ENCODE assay signal across 7 cellular contexts in the genomic region with DNA sequence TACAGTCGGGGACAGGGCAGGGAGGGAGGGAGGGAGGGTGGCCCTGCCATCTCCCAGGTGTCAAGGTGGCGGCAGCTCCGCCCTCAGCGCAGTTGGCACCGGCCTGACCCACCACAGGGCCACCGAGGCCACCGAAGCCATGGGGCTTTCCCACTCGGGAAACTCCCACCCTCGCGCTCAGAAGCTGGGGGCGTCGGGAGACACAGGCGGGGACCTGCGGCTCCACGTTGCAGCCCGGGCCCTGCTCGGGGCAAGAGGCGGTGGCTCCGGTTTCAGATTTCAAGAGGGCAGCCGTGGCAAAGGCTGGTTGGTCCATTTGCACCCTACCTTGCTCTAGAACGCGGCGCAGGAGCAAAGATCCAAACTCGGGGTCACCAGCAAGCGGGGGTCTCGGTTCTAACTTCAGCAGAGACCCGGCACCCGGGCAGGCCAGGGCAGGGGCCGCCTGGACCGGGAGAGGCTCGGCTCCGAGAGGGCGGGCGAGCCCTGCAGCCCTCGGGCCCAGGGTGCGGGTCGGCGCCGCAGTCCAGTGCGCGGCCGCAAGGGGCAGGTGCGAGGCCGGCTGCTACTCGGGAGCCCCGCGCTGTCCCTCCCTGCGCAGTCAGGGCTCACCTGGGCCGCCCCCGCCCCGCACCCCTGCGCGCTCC. TPM values are rescaled to one million over a fixed set of nuclear protein-coding genes. Genes with fewer than 3 reads are reported as not detected.
DNase-seq lines count a peak whose midpoint lies in the region; ATAC-seq and TF ChIP-seq lines count a peak whose summit lies in the region.

No MANE protein-coding gene starts in this region.

- no peak for TF ChIP-seq EP300 in suprapubic skin (IDR thresholded peaks at IDR 0.05)

- H3K9me3 Mint-ChIP-seq in effector memory CD8-positive, alpha-beta T cell = no peaks in the 10 kb centered on the region

- WGBS in suprapubic skin = 7% methylated on average over 5 of the region's 53 CpGs

- peak; percentile 27 for TF ChIP-seq CTCF in GM13976 (IDR thresholded peaks at IDR 0.05; ENCODE audit: borderline replicate concordance, control extremely low read depth, extremely low read depth, insufficient read depth, missing control alignments)
- TF ChIP-seq CTCF in HFF-Myc (IDR thresholded peaks at IDR 0.05; ENCODE audit: low read depth, low read length, missing control alignments) = peak; percentile 23
- peak; percentile 49 to 77 for TF ChIP-seq CTCF in suprapubic skin (IDR thresholded peaks at IDR 0.05)

- no peaks in the 10 kb centered on the region for H3K27me3 Mint-ChIP-seq in effector memory CD8-positive, alpha-beta T cell

- no peak for TF ChIP-seq POLR2A in suprapubic skin (IDR thresholded peaks at IDR 0.05)

- H3K9me3 ChIP-seq in mucosa of stomach (ENCODE audit: control insufficient read depth, low read length) (no peaks in the 10 kb centered on the region), suprapubic skin (no peaks in the 10 kb centered on the region)

- H3K27ac Mint-ChIP-seq in effector memory CD8-positive, alpha-beta T cell = peak overlapping the region; percentile 91 to 98

- H3K4me1 ChIP-seq in mucosa of stomach (ENCODE audit: control insufficient read depth, insufficient read depth, low read length) = peaks cover 34% of the 10 kb centered on the region
- H3K4me1 ChIP-seq in suprapubic skin = peaks cover 33% of the 10 kb centered on the region

- H3K27me3 ChIP-seq in mucosa of stomach (ENCODE audit: control insufficient read depth, insufficient read depth, low read length) (no peaks in the 10 kb centered on the region), suprapubic skin (no peaks in the 10 kb centered on the region)

- DNase-seq in GM13976 (ENCODE audit: low spot score) = peak; percentile 73
- no peak for DNase-seq in HFF-Myc (ENCODE audit: extremely low read depth, low read depth)
- DNase-seq in NCI-H146 treated with DMSO at 0.1 percent for 48 hours (lab: John Stamatoyannopoulos, UW; ENCODE audit: unreplicated experiment) = peak; percentile 46
- peak; percentile 55 for DNase-seq in activated CD4-positive, alpha-beta T cell treated with anti-CD3 and anti-CD28 coated beads, Interleukin-2, amount 50 U/mL, for 1 hour
- peak; percentile 63 to 80 (median 79) for DNase-seq in effector memory CD8-positive, alpha-beta T cell
- no peak for DNase-seq in suprapubic skin (ENCODE audit: low spot score in 2 of 2)

- ATAC-seq in effector memory CD8-positive, alpha-beta T cell (replicated peaks) = peak; percentile 82

- H3K4me3 ChIP-seq in HFF-Myc (replicated peaks; ENCODE audit: low read depth, low read length) (peak overlapping the region; percentile 41), mucosa of stomach (ENCODE audit: low read length) (peak overlapping the region; percentile 56), suprapubic skin (peak overlapping the region; percentile 86)

- peaks cover 36% of the 10 kb centered on the region for H3K36me3 Mint-ChIP-seq in effector memory CD8-positive, alpha-beta T cell (ENCODE audit: insufficient read depth)

- peaks cover 17 to 42% of the 10 kb centered on the region in 2 donors for H3K4me1 Mint-ChIP-seq in effector memory CD8-positive, alpha-beta T cell (ENCODE audit: low read depth in 2 of 2)

- H3K36me3 ChIP-seq in mucosa of stomach (ENCODE audit: control insufficient read depth, insufficient read depth, low read length) (no peaks in the 10 kb centered on the region), suprapubic skin (peaks cover 4% of the 10 kb centered on the region)

- peak overlapping the region; percentile 89 for H3K9ac ChIP-seq in mucosa of stomach (ENCODE audit: low read length)

- in situ Hi-C loops in GM13976 (cut with MboI; ENCODE audit: low sequenced_read_pairs, unreplicated experiment) = loop anchor here (25.0 kb wide), 1 partner anchor 367 kb away; no protein-coding TSS in a partner anchor

- H3K27ac ChIP-seq in suprapubic skin = peak overlapping the region; percentile 95

- peak overlapping the region; percentile 74 to 83 for H3K4me3 Mint-ChIP-seq in effector memory CD8-positive, alpha-beta T cell

RNA-seq across cellular contexts. Expression of a gene that starts 0.4 kb away (rescaled TPM):
- 10 to 100 TPM; 36.9 to 87.9 (median 56.4) TPM for total RNA-seq in suprapubic skin

RNA-seq across cellular contexts. Expression of a gene that starts 31.2 kb away (rescaled TPM):
- 1 to 10 TPM in 3 of 4 donors, under 1 TPM in 1; 0.79 to 6.3 (median 4.0) TPM for total RNA-seq in suprapubic skin

Comparison
In these comparisons a context has a peak if more than half of its experiments do, and no peak if none do; other contexts are left out.
1. DNase-seq: peak in GM13976 (single experiment), NCI-H146 treated with DMSO at 0.1 percent for 48 hours (single experiment), activated CD4-positive, alpha-beta T cell treated with anti-CD3 and anti-CD28 coated beads, Interleukin-2, amount 50 U/mL, for 1 hour (single experiment) and effector memory CD8-positive, alpha-beta T cell (3 of 3); none in HFF-Myc (single experiment) and suprapubic skin (0 of 2).
2. Peak in every context shown above with its lines, with median percentiles within 50 percentile points of each other: CTCF ChIP-seq and H3K4me3 ChIP-seq.